ENCODE assay signal across 2 cellular contexts in genomic region chr9:129776096-129776495, GRCh38.
TF ChIP-seq lines count a peak whose summit lies in the region.

No MANE protein-coding gene starts in this region.

TF ChIP-seq in HEK293, 187 proteins besides CTCF, POLR2A, EP300 and RAD21:
- peak; percentile 15; the same call in 1 of the 2 replicates for TF ChIP-seq ZNF580 (tag by site-specific recombination; IDR thresholded peaks at IDR 0.05)

TF ChIP-seq in HepG2, 621 proteins besides CTCF, POLR2A, EP300 and RAD21:
- TF ChIP-seq ZNF629 (CRISPR knock-in tag; conservative IDR thresholded peaks at IDR 0.05) = peak; percentile 19; the same call in 1 of the 2 replicates
